ENCODE assay signal across 8 cellular contexts in the genomic region with DNA sequence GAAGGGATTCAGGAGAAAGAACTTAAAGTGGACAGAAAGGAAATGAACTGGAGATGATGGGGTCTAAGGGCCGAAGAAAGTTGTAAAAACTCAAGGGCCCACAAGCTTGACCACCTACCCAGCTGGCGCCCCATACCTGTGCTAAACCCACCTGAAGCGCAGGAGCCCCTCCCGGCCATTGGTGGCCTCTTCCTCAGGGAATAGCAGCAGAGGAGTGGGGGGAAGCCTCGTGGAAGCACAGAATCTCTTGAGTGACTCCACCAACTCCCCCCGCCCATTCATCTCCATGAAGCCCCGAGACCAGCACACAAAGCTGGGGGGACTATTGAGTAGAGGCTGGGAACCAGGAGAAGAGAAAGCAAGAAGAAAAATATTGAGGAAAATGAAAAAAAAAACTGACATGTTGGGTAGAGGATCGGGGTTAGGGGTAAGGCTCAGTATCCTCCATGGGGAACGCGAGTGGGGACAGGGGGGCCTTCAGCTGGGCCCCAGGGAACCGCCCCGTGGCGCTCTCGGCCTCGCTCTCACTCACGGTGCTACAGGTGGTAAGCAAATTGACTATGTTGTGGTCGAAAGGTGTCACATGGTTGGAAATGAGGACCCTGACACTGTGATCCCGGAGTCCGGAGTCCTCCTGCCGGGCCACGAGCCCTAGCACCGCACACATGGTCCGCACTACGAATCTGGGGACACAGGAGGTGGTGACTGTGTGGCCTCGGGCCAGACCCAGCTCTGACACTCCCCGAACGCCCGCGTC. TPM values are rescaled to one million over a fixed set of nuclear protein-coding genes. Genes with fewer than 3 reads are reported as not detected.
A peak's percentile ranks its signal among the peaks of the same experiment; 100 is the strongest.
DNase-seq lines count a peak whose midpoint lies in the region; ATAC-seq and TF ChIP-seq lines count a peak whose summit lies in the region.

No MANE protein-coding gene starts in this region.

- no peaks in the 10 kb centered on the region for H3K9me3 ChIP-seq in adrenal gland (replicated peaks in 1 of 3)

- no peak for TF ChIP-seq CTCF in adrenal gland (IDR thresholded peaks at IDR 0.05)
- peak; percentile 3 for TF ChIP-seq CTCF in kidney epithelial cell (IDR thresholded peaks at IDR 0.05; ENCODE audit: insufficient read depth, low read length, poor library complexity, severe bottlenecking)

- ATAC-seq in HG03432 (IDR thresholded peaks at IDR 0.05; ENCODE audit: unreplicated experiment): peak; percentile 6

- H3K4me3 ChIP-seq in adrenal gland: peak overlapping the region; percentile 63 to 87 (median 78)
- peak overlapping the region; percentile 62 for H3K4me3 ChIP-seq in kidney epithelial cell (ENCODE audit: low read depth, low read length)

- H3K4me1 ChIP-seq in adrenal gland (replicated peaks in 1 of 2): peaks cover 11 to 15% of the 10 kb centered on the region in 2 donors

- intact Hi-C loops in adrenal gland (cut with DNase I): loop anchor here (2.0 to 5.0 kb wide), 2 partner anchors 22 to 41 kb away; a partner anchor contains a TSS

- H3K36me3 ChIP-seq in adrenal gland (replicated peaks in 1 of 2) (peaks cover 0 to 34% of the 10 kb centered on the region in 2 donors), kidney epithelial cell (ENCODE audit: control insufficient read depth, insufficient read depth, low read length) (peaks cover 4% of the 10 kb centered on the region)

- no peaks in the 10 kb centered on the region for H3K27me3 ChIP-seq in adrenal gland
- no peaks in the 10 kb centered on the region for H3K27me3 ChIP-seq in kidney epithelial cell (ENCODE audit: control insufficient read depth, insufficient read depth, low read length)

- WGBS in adrenal gland, 4 donors: 15 to 26% (median 20%) methylated on average over 18 to 29 of the region's 29 CpGs

- peak overlapping the region; percentile 65 to 93 (median 83) for H3K27ac ChIP-seq in adrenal gland
- H3K27ac ChIP-seq in temporal lobe (ENCODE audit: low read depth, low read length): peak overlapping the region; percentile 41

- DNase-seq in stimulated activated CD4-positive, alpha-beta T cell treated with anti-CD3 and anti-CD28 coated beads, Interleukin-4, amount 100 ng/mL, for 1 hour: peak; percentile 32
- DNase-seq in stimulated activated CD4-positive, alpha-beta T cell treated with anti-CD3 and anti-CD28 coated beads, Interleukin-2, amount 100 ng/mL, for 48 hours: no peak
- DNase-seq in adrenal gland (no peak), kidney epithelial cell (ENCODE audit: low read depth) (no peak), NCI-H446 treated with DMSO at 0.1 percent for 48 hours (lab: John Stamatoyannopoulos, UW) (no peak), COLO668 (lab: John Stamatoyannopoulos, UW; ENCODE audit: unreplicated experiment) (no peak)

- TF ChIP-seq POLR2A in adrenal gland (IDR thresholded peaks at IDR 0.05): no peak

RNA-seq across cellular contexts. Expression of a gene that starts 0.7 kb away (rescaled TPM):
- total RNA-seq in adrenal gland (100 to 1,000 TPM in 5 of 8 donors, 10 to 100 TPM in 3; 88.5 to 122 (median 105) TPM), kidney epithelial cell (143 TPM in 2 replicates), temporal lobe (36.1 TPM)
- 100 to 1,000 TPM; 118 to 527 (median 329) TPM for polyA plus RNA-seq in adrenal gland

RNA-seq across cellular contexts. Expression of a gene that starts 1.0 kb away (rescaled TPM):
- total RNA-seq in adrenal gland: 10 to 100 TPM; 19.1 to 47.4 (median 36.7) TPM
- polyA plus RNA-seq in adrenal gland: 10 to 100 TPM; 25.6 to 42.0 (median 29.0) TPM
- 35.1 and 36.0 TPM in 2 replicates for total RNA-seq in kidney epithelial cell
- total RNA-seq in temporal lobe: 36.6 TPM

RNA-seq across cellular contexts. Expression of a gene that starts 2.7 kb away (rescaled TPM):
- total RNA-seq in adrenal gland: under 1 TPM in 1 of 8 donors, not detected in 7; 0.31 TPM
- polyA plus RNA-seq in adrenal gland: under 1 TPM in 2 of 3 donors, not detected in 1; 0.17 to 0.32 TPM
- not detected in 2 replicates for total RNA-seq in kidney epithelial cell
- 0.98 TPM for total RNA-seq in temporal lobe

RNA-seq across cellular contexts. Expression of a gene that starts 14.5 kb away (rescaled TPM):
- total RNA-seq in adrenal gland: 1 to 10 TPM in 3 of 8 donors, under 1 TPM in 1, not detected in 4; 0.46 to 3.9 (median 3.7) TPM
- polyA plus RNA-seq in adrenal gland: 10 to 100 TPM in 1 of 3 donors, 1 to 10 TPM in 1, under 1 TPM in 1; 0.75 to 22.8 (median 3.2) TPM
- 0.27 TPM in 1 of 2 replicates, not detected in the other for total RNA-seq in kidney epithelial cell
- total RNA-seq in temporal lobe: not detected

RNA-seq across cellular contexts. Expression of a gene that starts 21.3 kb away (rescaled TPM):
- total RNA-seq in adrenal gland: 10 to 100 TPM; 15.4 to 38.9 (median 20.6) TPM
- polyA plus RNA-seq in adrenal gland: 10 to 100 TPM; 35.4 to 38.3 (median 37.2) TPM
- 17.1 and 19.3 TPM in 2 replicates for total RNA-seq in kidney epithelial cell
- 4.9 TPM for total RNA-seq in temporal lobe
